1 cellular context compared by ENCODE assay signal in genomic region chr5:9624196-9624947, GRCh38.
TF ChIP-seq lines count a peak whose summit lies in the region.

No MANE protein-coding gene starts in this region.

TF ChIP-seq in HepG2, 621 proteins besides CTCF, POLR2A, EP300 and RAD21 (continued from another document):
- TF ChIP-seq HINFP (CRISPR knock-in tag; IDR thresholded peaks at IDR 0.05; ENCODE audit: low read depth) (no peak), ZNF614 (CRISPR knock-in tag; IDR thresholded peaks at IDR 0.05; ENCODE audit: borderline replicate concordance) (no peak), SMYD3 (CRISPR knock-in tag; IDR thresholded peaks at IDR 0.05) (no peak), HDAC6 (IDR thresholded peaks at IDR 0.05; ENCODE audit: low read depth, low read length) (no peak), MXI1 (IDR thresholded peaks at IDR 0.05; ENCODE audit: borderline replicate concordance, low read depth, low read length) (no peak), ZNF7 (CRISPR knock-in tag; IDR thresholded peaks at IDR 0.05) (no peak), CBX5 (CRISPR knock-in tag; IDR thresholded peaks at IDR 0.05; ENCODE audit: borderline replicate concordance) (no peak), ZNF713 (CRISPR knock-in tag; IDR thresholded peaks at IDR 0.05) (no peak), ZNF205 (CRISPR knock-in tag; IDR thresholded peaks at IDR 0.05) (no peak), ZNF629 (CRISPR knock-in tag; conservative IDR thresholded peaks at IDR 0.05) (no peak)
